ENCODE assay signal across 9 cellular contexts in the genomic region with DNA sequence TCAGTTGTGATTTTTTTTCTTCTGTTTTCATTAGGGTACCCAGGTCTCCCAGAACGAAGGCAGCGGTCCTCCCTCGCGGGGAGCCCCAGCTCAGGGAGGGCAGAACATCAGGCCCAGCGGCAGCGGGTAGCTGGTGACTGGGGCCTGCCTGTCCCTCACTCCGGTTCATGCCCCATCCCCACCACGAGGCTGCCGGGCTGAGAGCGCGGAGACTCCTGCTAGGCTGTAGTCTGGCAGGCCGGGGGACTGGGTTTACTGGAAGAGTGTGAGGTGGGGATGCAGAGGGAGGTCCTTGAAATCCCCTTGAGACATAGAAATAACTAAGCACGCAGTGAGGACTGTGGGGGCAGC. TPM values are rescaled to one million over a fixed set of nuclear protein-coding genes. Genes with fewer than 3 reads are reported as not detected.
DNase-seq lines count a peak whose midpoint lies in the region; ATAC-seq and TF ChIP-seq lines count a peak whose summit lies in the region.
"Had no signal": no experiment of that assay in that cellular context is flagged by ENCODE, and none has a peak within 500 bp of the region (broad histone marks: within the 10 kb centered on the region; RNA-seq: fewer than 3 reads in every experiment).

No MANE protein-coding gene starts in this region.

- H3K4me1 ChIP-seq in esophagus muscularis mucosa (peaks cover 0 to 16% (median 13%) of the 10 kb centered on the region in 4 donors), gastrocnemius medialis (no peaks in the 10 kb centered on the region), SJCRH30 (no peaks in the 10 kb centered on the region)

- H3K36me3 ChIP-seq in esophagus muscularis mucosa (no peaks in the 10 kb centered on the region), gastrocnemius medialis (no peaks in the 10 kb centered on the region), SJCRH30 (no peaks in the 10 kb centered on the region)

- no peaks in the 10 kb centered on the region for H3K9me3 ChIP-seq in esophagus muscularis mucosa
- H3K9me3 ChIP-seq in gastrocnemius medialis = no peaks in the 10 kb centered on the region
- no peaks in the 10 kb centered on the region for H3K9me3 ChIP-seq in SJCRH30 (replicated peaks)

- TF ChIP-seq EP300 in esophagus muscularis mucosa (IDR thresholded peaks at IDR 0.05) = no peak

- peaks cover 0 to 38% (median 0%) of the 10 kb centered on the region in 4 donors for H3K27me3 ChIP-seq in esophagus muscularis mucosa
- H3K27me3 ChIP-seq in gastrocnemius medialis = peaks cover 0 to 13% (median 8%) of the 10 kb centered on the region in 3 donors
- H3K27me3 ChIP-seq in SJCRH30 = no peaks in the 10 kb centered on the region

- intact Hi-C loops in esophagus muscularis mucosa (cut with DNase I) = loop anchor here (5.0 to 10.0 kb wide), 2 partner anchors 284 to 764 kb away; no protein-coding TSS in a partner anchor
- intact Hi-C loops in gastrocnemius medialis (cut with DNase I; ENCODE audit: low total_unique reads) = loop anchor here (5.0 kb wide), 1 partner anchor 284 kb away; no protein-coding TSS in a partner anchor

- ATAC-seq in GM19372 (IDR thresholded peaks at IDR 0.05; ENCODE audit: low read depth, unreplicated experiment) = peak; percentile 11
- peak; percentile 14 for ATAC-seq in HG03521 (IDR thresholded peaks at IDR 0.05; ENCODE audit: unreplicated experiment)
- ATAC-seq in gastrocnemius medialis = no peak
- ATAC-seq in HG03520 (IDR thresholded peaks at IDR 0.05; ENCODE audit: unreplicated experiment) = no peak

- H3K4me3 ChIP-seq in esophagus muscularis mucosa (peak overlapping the region; percentile 5 to 49 (median 26)), gastrocnemius medialis (peak overlapping the region; percentile 14 to 42 (median 29)), SJCRH30 (no peak overlapping the region)

- TF ChIP-seq POLR2A in esophagus muscularis mucosa (IDR thresholded peaks at IDR 0.05; ENCODE audit: low read depth) = no peak
- no peak for TF ChIP-seq POLR2A in gastrocnemius medialis (IDR thresholded peaks at IDR 0.05)

- DNase-seq in esophagus muscularis mucosa (ENCODE audit: extremely low spot score) (no peak), gastrocnemius medialis (no peak), NAMALWA (ENCODE audit: low spot score) (no peak), retina (no peak), SJCRH30 (no peak)

- 43% methylated on average over 12 of the region's 13 CpGs for WGBS in esophagus muscularis mucosa

- in situ Hi-C loops in gastrocnemius medialis (cut with MboI; ENCODE audit: low sequenced_read_pairs in 4 of 4) = loop anchor here in 2 of 4 donors (25.0 kb wide), 1 partner anchor 294 kb away; no protein-coding TSS in a partner anchor

- no peak overlapping the region for H3K27ac ChIP-seq in esophagus muscularis mucosa (replicated peaks in 1 of 4)
- no peak overlapping the region for H3K27ac ChIP-seq in gastrocnemius medialis
- no peak overlapping the region for H3K27ac ChIP-seq in SJCRH30

- TF ChIP-seq CTCF in esophagus muscularis mucosa (IDR thresholded peaks at IDR 0.05) (no peak), gastrocnemius medialis (IDR thresholded peaks at IDR 0.05 in 4 of 5, conservative IDR thresholded peaks at IDR 0.05 in 1 of 5) (no peak)

RNA-seq across cellular contexts. Expression of a gene that starts 10.5 kb away (rescaled TPM):
- total RNA-seq in esophagus muscularis mucosa (1 to 10 TPM in 1 of 4 donors, under 1 TPM in 3; 0.42 to 1.7 (median 0.70) TPM), gastrocnemius medialis (not detected)
- not detected in 2 replicates for total RNA-seq in SJCRH30 (2014; rRNA removed; shearing (Covaris generic))

RNA-seq across cellular contexts. Expression of a gene that starts 16.7 kb away (rescaled TPM):
- total RNA-seq in esophagus muscularis mucosa (1 to 10 TPM; 1.2 to 2.2 (median 1.6) TPM), gastrocnemius medialis (under 1 TPM in 2 of 4 donors, not detected in 2; 0.09 to 0.10 TPM)
- not detected in 2 replicates for total RNA-seq in SJCRH30 (2014; rRNA removed; shearing (Covaris generic))
- total RNA-seq: T-helper 1 cell treated with Interleukin-12 subunit alpha and Interleukin-12 subunit beta and Interleukin-4 antibody, amounts not matched to agents 30 ng/mL and 1 ng/mL, for 36 hours had no signal

Comparison
In these comparisons a context has a peak if more than half of its experiments do, and no peak if none do; other contexts are left out.
1. ATAC-seq: peak in GM19372 (single experiment) and HG03521 (single experiment); none in gastrocnemius medialis (0 of 2) and HG03520 (single experiment).